Comparison of ENCODE assay signal across 19 cellular contexts in genomic region chr20:39651645-39652340, GRCh38.
A peak's percentile ranks its signal among the peaks of the same experiment; 100 is the strongest.
DNase-seq lines count a peak whose midpoint lies in the region; ATAC-seq and TF ChIP-seq lines count a peak whose summit lies in the region.
"Had no signal": no experiment of that assay in that cellular context is flagged by ENCODE, and none has a peak within 500 bp of the region (broad histone marks: within the 10 kb centered on the region; RNA-seq: fewer than 3 reads in every experiment).

No MANE protein-coding gene starts in this region.

- H3K9me3 Mint-ChIP-seq in nephron (no peaks in the 10 kb centered on the region), progenitor cell of endocrine pancreas (ENCODE audit: low read depth) (no peaks in the 10 kb centered on the region), H9 (no peaks in the 10 kb centered on the region)
- H3K9me3 Mint-ChIP-seq: CD8-positive, alpha-beta T cell had no signal

- no peak overlapping the region for H3T11ph ChIP-seq in H9 (ENCODE audit: low read length)

- no peak overlapping the region for H3K4me2 ChIP-seq in SK-N-SH
- H3K4me2 ChIP-seq in neuronal stem cell (ENCODE audit: insufficient read depth, low read length, poor library complexity, severe bottlenecking) = no peak overlapping the region
- H3K4me2 ChIP-seq in H9 (ENCODE audit: insufficient read depth, insufficient read length, low read length) = no peak overlapping the region
- H3K4me2 ChIP-seq: BLaER1 had no signal

- H4K5ac ChIP-seq in H9 (ENCODE audit: insufficient read length, low read depth, low read length) = no peak overlapping the region

- H3K79me1 ChIP-seq in neuronal stem cell (ENCODE audit: low read depth, low read length) = no peaks in the 10 kb centered on the region
- H3K79me1 ChIP-seq in H9 (ENCODE audit: insufficient read depth, low read depth, low read length, poor library complexity, severe bottlenecking) = no peaks in the 10 kb centered on the region

- H3K9me3 ChIP-seq in SK-N-SH = no peaks in the 10 kb centered on the region
- no peaks in the 10 kb centered on the region for H3K9me3 ChIP-seq in neuronal stem cell (replicated peaks in 1 of 2; ENCODE audit: control insufficient read depth in 2 of 2, insufficient read depth in 1 of 2, low read depth in 1 of 2, low read length in 2 of 2)
- H3K9me3 ChIP-seq in H9 (ENCODE audit: control insufficient read depth, low read depth, low read length) = no peaks in the 10 kb centered on the region
- H3K9me3 ChIP-seq: BLaER1, Caco-2 had no signal

- no peaks in the 10 kb centered on the region for H3K36me3 ChIP-seq in SK-N-SH (replicated peaks in 1 of 2; ENCODE audit: control insufficient read depth in 1 of 2, insufficient read depth in 2 of 2, low read length in 1 of 2)
- no peaks in the 10 kb centered on the region for H3K36me3 ChIP-seq in neuronal stem cell (replicated peaks in 1 of 2; ENCODE audit: control insufficient read depth in 2 of 2, insufficient read depth in 2 of 2, low read length in 2 of 2)
- H3K36me3 ChIP-seq: BLaER1 had no signal

- H3K14ac ChIP-seq in neuronal stem cell (ENCODE audit: low read length) = no peak overlapping the region
- H3K14ac ChIP-seq in H9 (ENCODE audit: insufficient read depth, low read length) = no peak overlapping the region

- TF ChIP-seq CTCF in SK-N-SH (IDR thresholded peaks at IDR 0.05) (no peak), nephron (IDR thresholded peaks at IDR 0.05; ENCODE audit: unreplicated experiment in 3 of 3) (no peak), progenitor cell of endocrine pancreas (IDR thresholded peaks at IDR 0.05; ENCODE audit: unreplicated experiment) (no peak), H9 (conservative IDR thresholded peaks at IDR 0.05) (no peak)

- peak in 1 of 2 experiments; percentile 60; a peak in 1 of 4 replicates for TF ChIP-seq EP300 in SK-N-SH (IDR thresholded peaks at IDR 0.05; ENCODE audit: borderline replicate concordance in 1 of 2, low read depth in 1 of 2, low read length in 1 of 2)

- CTCF ChIA-PET in SK-N-SH (lab: Yijun Ruan, JAX) = interaction anchor here (0.8 kb wide), 1 partner anchor 1038 kb away, joined by 3 read pairs; the partner anchor contains the start of gene MAFB

- H2BK20ac ChIP-seq in H9 (ENCODE audit: low read depth, low read length, poor library complexity, severe bottlenecking) = no peak overlapping the region

- H3K56ac ChIP-seq in H9 (ENCODE audit: insufficient read length, low read depth, low read length) = no peak overlapping the region

- H2BK5ac ChIP-seq in neuronal stem cell (ENCODE audit: low read length) (no peak overlapping the region), H9 (ENCODE audit: insufficient read length, low read length) (no peak overlapping the region)

- H3K4me1 ChIP-seq in SK-N-SH (ENCODE audit: control insufficient read depth in 1 of 2, insufficient read depth in 2 of 2, low read depth in 1 of 2, low read length in 1 of 2) (peaks cover 0 to 12% of the 10 kb centered on the region in 2 experiments; a peak in 1 of 4 replicates), neuronal stem cell (ENCODE audit: control insufficient read depth in 2 of 2, insufficient read depth in 1 of 2, low read depth in 1 of 2, low read length in 2 of 2) (peaks cover 6 to 9% of the 10 kb centered on the region in 2 donors), H9 (ENCODE audit: insufficient read depth, low read length) (peaks cover 4% of the 10 kb centered on the region; the same call in 1 of the 2 replicates)
- H3K4me1 ChIP-seq: BLaER1, Caco-2 had no signal

- intact Hi-C loops in left colon (cut with DNase I, micrococcal nuclease) = no loop called here

- H2AK5ac ChIP-seq in neuronal stem cell (ENCODE audit: low read depth, low read length) (no peak overlapping the region), H9 (ENCODE audit: insufficient read length, low read length) (no peak overlapping the region)

- no peak overlapping the region for H3K27ac ChIP-seq in SK-N-SH (ENCODE audit: low read depth in 2 of 2, low read length in 1 of 2)
- no peak overlapping the region for H3K27ac ChIP-seq in neuronal stem cell (replicated peaks; ENCODE audit: low read length)
- H3K27ac ChIP-seq in H9 (ENCODE audit: insufficient read length, low read depth, low read length) = no peak overlapping the region
- H3K27ac ChIP-seq: 22Rv1, BLaER1, C4-2B had no signal

- no peaks in the 10 kb centered on the region for H3K36me3 Mint-ChIP-seq in nephron (ENCODE audit: low read depth)
- no peaks in the 10 kb centered on the region for H3K36me3 Mint-ChIP-seq in progenitor cell of endocrine pancreas (ENCODE audit: insufficient read depth)
- no peaks in the 10 kb centered on the region for H3K36me3 Mint-ChIP-seq in H9 (ENCODE audit: insufficient read depth in 1 of 3, low read depth in 3 of 3)
- H3K36me3 Mint-ChIP-seq: CD4-positive, CD25-positive, alpha-beta regulatory T cell; CD8-positive, alpha-beta T cell had no signal

- no peak overlapping the region for H3K18ac ChIP-seq in neuronal stem cell (ENCODE audit: low read length)
- no peak overlapping the region for H3K18ac ChIP-seq in H9 (ENCODE audit: insufficient read length, low read depth, low read length)

- POLR2A ChIA-PET in SK-N-SH (lab: Yijun Ruan, JAX) = no interaction called here

- H3K4ac ChIP-seq in neuronal stem cell (ENCODE audit: low read length) (no peak overlapping the region), H9 (ENCODE audit: low read depth, low read length) (no peak overlapping the region)

- no peak overlapping the region for H4K91ac ChIP-seq in neuronal stem cell (ENCODE audit: low read depth, low read length, poor library complexity)
- H4K91ac ChIP-seq in H9 (ENCODE audit: insufficient read length, low read depth, low read length) = no peak overlapping the region

- TF ChIP-seq RAD21 in SK-N-SH (IDR thresholded peaks at IDR 0.05; ENCODE audit: low read length) = no peak

- H3K79me2 ChIP-seq in SK-N-SH (ENCODE audit: insufficient read depth) = no peaks in the 10 kb centered on the region
- no peaks in the 10 kb centered on the region for H3K79me2 ChIP-seq in H9 (ENCODE audit: insufficient read depth, low read length)

- H2AFZ ChIP-seq in SK-N-SH (ENCODE audit: low read depth) = no peak overlapping the region
- H2AFZ ChIP-seq in neuronal stem cell (ENCODE audit: low read length) = peak overlapping the region; percentile 34
- no peak overlapping the region for H2AFZ ChIP-seq in H9 (ENCODE audit: low read length)

- H3K27ac Mint-ChIP-seq in nephron (peak overlapping the region in 2 of 3 experiments; percentile 21 to 62), progenitor cell of endocrine pancreas (no peak overlapping the region), H9 (no peak overlapping the region; a peak in 2 of 7 replicates)
- H3K27ac Mint-ChIP-seq: B cell; CD4-positive, CD25-positive, alpha-beta regulatory T cell; CD8-positive, alpha-beta T cell had no signal

- WGBS in SK-N-SH (ENCODE audit: low lambda C conversion rate) = 28% methylated on average over 9 of the region's 9 CpGs
- WGBS in neuronal stem cell (ENCODE audit: extremely low coverage in 2 of 2, insufficient read length in 2 of 2, insufficient replicate concordance in 1 of 2), 2 donors = no CpG with 5 or more reads among the region's 9 CpGs
- no CpG with 5 or more reads among the region's 9 CpGs for WGBS in H9 (ENCODE audit: extremely low coverage, insufficient read length, low lambda C conversion rate)

- H4K20me1 ChIP-seq in SK-N-SH (ENCODE audit: insufficient read depth) (no peaks in the 10 kb centered on the region), H9 (ENCODE audit: control insufficient read depth, insufficient read depth, insufficient read length) (no peaks in the 10 kb centered on the region)
- H4K20me1 ChIP-seq: BLaER1 had no signal

- H3K27me3 ChIP-seq in SK-N-SH (ENCODE audit: insufficient read depth) (no peaks in the 10 kb centered on the region), neuronal stem cell (ENCODE audit: control insufficient read depth in 3 of 3, insufficient read depth in 3 of 3, low read depth in 1 of 3, low read length in 3 of 3) (peaks cover 0 to 4% (median 0%) of the 10 kb centered on the region in 3 experiments), H9 (ENCODE audit: insufficient read depth, low read length) (no peaks in the 10 kb centered on the region)
- H3K27me3 ChIP-seq: BLaER1 had no signal

- H3F3A ChIP-seq in SK-N-SH (replicated peaks; ENCODE audit: insufficient read depth) = no peaks in the 10 kb centered on the region

- ATAC-seq in SK-N-SH treated with all-trans-retinoic acid at 6 μM for 48 hours (no peak), left colon (no peak), GM19397 (IDR thresholded peaks at IDR 0.05; ENCODE audit: unreplicated experiment) (no peak)
- ATAC-seq: CD8-positive, alpha-beta T cell had no signal

- H2BK15ac ChIP-seq in neuronal stem cell (ENCODE audit: low read length) (no peak overlapping the region), H9 (ENCODE audit: low read depth, low read length) (no peak overlapping the region)

- H2BK12ac ChIP-seq in neuronal stem cell (ENCODE audit: low read length) (no peak overlapping the region), H9 (ENCODE audit: insufficient read length, low read depth, low read length) (no peak overlapping the region)

- H3K4me3 ChIP-seq in SK-N-SH (ENCODE audit: low read depth in 2 of 2, low read length in 1 of 2) (no peak overlapping the region), neuronal stem cell (ENCODE audit: low read length in 2 of 2) (no peak overlapping the region)
- H3K4me3 ChIP-seq: BLaER1 had no signal

- H3K23me2 ChIP-seq in H9 (ENCODE audit: insufficient read length, low read depth, low read length, poor library complexity, severe bottlenecking) = no peaks in the 10 kb centered on the region

- H3K23ac ChIP-seq in neuronal stem cell (ENCODE audit: low read depth, low read length, poor library complexity) (no peak overlapping the region), H9 (ENCODE audit: insufficient read length, low read depth, low read length) (no peak overlapping the region)

- no peaks in the 10 kb centered on the region for H3K9me2 ChIP-seq in SK-N-SH

- H3K9ac ChIP-seq in SK-N-SH = no peak overlapping the region
- no peak overlapping the region for H3K9ac ChIP-seq in neuronal stem cell (ENCODE audit: low read depth, low read length, poor library complexity)
- no peak overlapping the region for H3K9ac ChIP-seq in H9 (ENCODE audit: extremely low read depth, insufficient read length, low read length)
- H3K9ac ChIP-seq: BLaER1 had no signal

- H3K27me3 Mint-ChIP-seq in nephron (ENCODE audit: low read depth) (peaks cover 19% of the 10 kb centered on the region), progenitor cell of endocrine pancreas (peaks cover 40% of the 10 kb centered on the region), H9 (ENCODE audit: low read depth) (peaks cover 5% of the 10 kb centered on the region)
- H3K27me3 Mint-ChIP-seq: CD4-positive, CD25-positive, alpha-beta regulatory T cell had no signal

- no peak overlapping the region for H4K8ac ChIP-seq in neuronal stem cell (ENCODE audit: low read depth, low read length)
- H4K8ac ChIP-seq in H9 (replicated peaks; ENCODE audit: insufficient read length, low read depth, low read length) = no peak overlapping the region

- DNase-seq in SK-N-SH (peak; percentile 27), neuronal stem cell (ENCODE audit: low spot score) (no peak), progenitor cell of endocrine pancreas (ENCODE audit: low spot score, unreplicated experiment) (no peak), H9 (no peak), left colon (no peak)
- DNase-seq: Caco-2; CD4-positive, CD25-positive, alpha-beta regulatory T cell; CD8-positive, alpha-beta T cell; DMS153; DND-41; GOT3; HCEC 1CT had no signal

- H2BK120ac ChIP-seq in neuronal stem cell (ENCODE audit: low read depth, low read length) (no peak overlapping the region), H9 (ENCODE audit: low read depth, low read length, poor library complexity, severe bottlenecking) (no peak overlapping the region)

- H3K4me1 Mint-ChIP-seq in nephron (peaks cover 9% of the 10 kb centered on the region), progenitor cell of endocrine pancreas (ENCODE audit: low read depth) (peaks cover 5% of the 10 kb centered on the region), H9 (peaks cover 11 to 12% of the 10 kb centered on the region in 2 experiments)
- H3K4me1 Mint-ChIP-seq: B cell; CD4-positive, CD25-positive, alpha-beta regulatory T cell had no signal

- no peak overlapping the region for H3K4me3 Mint-ChIP-seq in nephron
- no peak overlapping the region for H3K4me3 Mint-ChIP-seq in progenitor cell of endocrine pancreas (ENCODE audit: low read depth)
- no peak overlapping the region for H3K4me3 Mint-ChIP-seq in H9
- H3K4me3 Mint-ChIP-seq: B cell; CD4-positive, CD25-positive, alpha-beta regulatory T cell; CD8-positive, alpha-beta T cell had no signal

Comparison
In these comparisons a context has a peak if more than half of its experiments do, and no peak if none do; other contexts are left out.
1. H3K27ac Mint-ChIP-seq: peak in nephron (2 of 3); none in progenitor cell of endocrine pancreas (single experiment) and H9 (0 of 3).